8 cellular contexts compared by ENCODE assay signal in genomic region chr17:7330099-7331015, GRCh38. TPM values are rescaled to one million over a fixed set of nuclear protein-coding genes. Genes with fewer than 3 reads are reported as not detected.
A peak's percentile ranks its signal among the peaks of the same experiment; 100 is the strongest.
DNase-seq lines count a peak whose midpoint lies in the region; ATAC-seq and TF ChIP-seq lines count a peak whose summit lies in the region.

No MANE protein-coding gene starts in this region.

- H3K36me3 Mint-ChIP-seq in CD8-positive, alpha-beta T cell = peaks cover 32% of the 10 kb centered on the region
- no peaks in the 10 kb centered on the region for H3K36me3 Mint-ChIP-seq in nephron progenitor cell (ENCODE audit: low read depth)

- peak overlapping the region; percentile 98 for H3K4me3 Mint-ChIP-seq in CD8-positive, alpha-beta T cell
- H3K4me3 Mint-ChIP-seq in nephron progenitor cell = peak overlapping the region; percentile 99

- H3K9ac ChIP-seq in stomach smooth muscle (ENCODE audit: low read length in 2 of 2) = peak overlapping the region; percentile 82 to 86

- peak overlapping the region; percentile 100 for H3K4me3 ChIP-seq in CD8-positive, alpha-beta T cell (ENCODE audit: low read depth, low read length)
- H3K4me3 ChIP-seq in Panc1 (ENCODE audit: low read depth in 2 of 2, low read length in 2 of 2) = peak overlapping the region; percentile 81 to 90
- peak overlapping the region; percentile 97 for H3K4me3 ChIP-seq in fibroblast of the aortic adventitia (ENCODE audit: low read depth, low read length)
- H3K4me3 ChIP-seq in stomach smooth muscle (ENCODE audit: low read length in 2 of 2) = peak overlapping the region; percentile 96 to 100

- in situ Hi-C loops in Panc1 (cut with HindIII; ENCODE audit: low pct_unique_long_range_greater_than_20kb, low sequenced_read_pairs) = no loop called here

- H3K4me1 ChIP-seq in CD8-positive, alpha-beta T cell (ENCODE audit: insufficient read depth, low read length) = peaks cover 44% of the 10 kb centered on the region
- H3K4me1 ChIP-seq in Panc1 (ENCODE audit: control insufficient read depth, insufficient read depth, low read length) (peaks cover 7% of the 10 kb centered on the region), stomach smooth muscle (ENCODE audit: control insufficient read depth, insufficient read depth, low read length) (peaks cover 23% of the 10 kb centered on the region)

- BruUV-seq in Panc1 (replicated peaks; lab: Mats Ljungman, UMichigan) = no TSS peak

- no peak for TF ChIP-seq CTCF in CD8-positive, alpha-beta T cell (IDR thresholded peaks at IDR 0.05)
- no peak for TF ChIP-seq CTCF in Panc1 (IDR thresholded peaks at IDR 0.05)
- TF ChIP-seq CTCF in fibroblast of the aortic adventitia (IDR thresholded peaks at IDR 0.05; ENCODE audit: insufficient read depth, low read length) = no peak
- no peak for TF ChIP-seq CTCF in nephron progenitor cell (IDR thresholded peaks at IDR 0.05)

- peak; percentile 70 for ATAC-seq in CD8-positive, alpha-beta T cell
- ATAC-seq in GM19455 (IDR thresholded peaks at IDR 0.05; ENCODE audit: unreplicated experiment) = peak; percentile 33
- ATAC-seq in HG03571 (IDR thresholded peaks at IDR 0.05; ENCODE audit: unreplicated experiment) = peak; percentile 29
- ATAC-seq in Panc1 = peak; percentile 90

- CTCF ChIA-PET in CD8-positive, alpha-beta T cell (lab: Charles Lee) = interaction anchor here (0.6 to 3.6 kb wide), 10 partner anchors 12 to 230 kb away, joined by 3 to 21 read pairs (median 4); partner anchors contain the start of genes SLC2A4 and TMEM95
- CTCF ChIA-PET in Panc1 (lab: Charles Lee) = interaction anchor here (0.6 kb wide), 1 partner anchor 21 kb away, joined by 3 read pairs; no protein-coding TSS in a partner anchor

- peak; percentile 50 to 87 (median 73) for DNase-seq in CD8-positive, alpha-beta T cell
- DNase-seq in Panc1 (ENCODE audit: low read depth, low spot score) (no peak), fibroblast of the aortic adventitia (ENCODE audit: low read depth) (peak; percentile 71), nephron progenitor cell (peak; percentile 87)
- DNase-seq in activated T-helper 9 cell treated with anti-CD3 and anti-CD28 coated beads, Interleukin-2, amount 50 U/mL, for 16 hours (ENCODE audit: low read depth) = peak; percentile 71

- peak overlapping the region; percentile 80 for H3K27ac ChIP-seq in CD8-positive, alpha-beta T cell (ENCODE audit: low read depth, low read length)
- peak overlapping the region; percentile 89 for H3K27ac ChIP-seq in Panc1 (ENCODE audit: low read length)
- peak overlapping the region; percentile 85 for H3K27ac ChIP-seq in stomach smooth muscle (ENCODE audit: low read length)

- POLR2A ChIA-PET in CD8-positive, alpha-beta T cell (lab: Charles Lee) = interaction anchor here (0.6 to 2.2 kb wide), 22 partner anchors 11 to 356 kb away, joined by 3 to 20 read pairs (median 5); partner anchors contain the start of genes ACADVL, DLG4, EIF5A and FXR2
- POLR2A ChIA-PET in Panc1 (lab: Charles Lee) = interaction anchor here (1.1 kb wide), 1 partner anchor 17 kb away, joined by 5 read pairs; no protein-coding TSS in a partner anchor

- H3K27me3 ChIP-seq in CD8-positive, alpha-beta T cell (ENCODE audit: insufficient read depth, low read length) = no peaks in the 10 kb centered on the region
- H3K27me3 ChIP-seq in Panc1 (ENCODE audit: control insufficient read depth, insufficient read depth, low read length) = no peaks in the 10 kb centered on the region
- peaks cover 4 to 6% of the 10 kb centered on the region in 2 donors for H3K27me3 ChIP-seq in stomach smooth muscle (ENCODE audit: control insufficient read depth in 1 of 2, insufficient read depth in 2 of 2, low read length in 2 of 2)

- H3K9me3 ChIP-seq in CD8-positive, alpha-beta T cell (ENCODE audit: low read length) = no peaks in the 10 kb centered on the region
- H3K9me3 ChIP-seq in Panc1 (ENCODE audit: control insufficient read depth, insufficient read depth, low read depth, low read length) (no peaks in the 10 kb centered on the region), stomach smooth muscle (ENCODE audit: control insufficient read depth in 2 of 2, low read length in 2 of 2) (no peaks in the 10 kb centered on the region)

- no peaks in the 10 kb centered on the region for H3K9me3 Mint-ChIP-seq in CD8-positive, alpha-beta T cell
- no peaks in the 10 kb centered on the region for H3K9me3 Mint-ChIP-seq in nephron progenitor cell

- H3K4me1 Mint-ChIP-seq in CD8-positive, alpha-beta T cell (ENCODE audit: low read depth) = peaks cover 43% of the 10 kb centered on the region
- H3K4me1 Mint-ChIP-seq in nephron progenitor cell = peaks cover 49% of the 10 kb centered on the region

- H3K27ac Mint-ChIP-seq in CD8-positive, alpha-beta T cell = peak overlapping the region; percentile 96
- H3K27ac Mint-ChIP-seq in nephron progenitor cell = peak overlapping the region; percentile 97

- intact Hi-C loops in CD8-positive, alpha-beta T cell (cut with DNase I, micrococcal nuclease) = loop anchor here in 1 of 2 experiments (1.0 kb wide), 1 partner anchor 78 kb away; the partner anchor contains the start of gene ELP5
- intact Hi-C loops in Panc1 (cut with micrococcal nuclease; ENCODE audit: unreplicated experiment) = no loop called here

- no peaks in the 10 kb centered on the region for H3K27me3 Mint-ChIP-seq in CD8-positive, alpha-beta T cell (ENCODE audit: low read depth)
- peaks cover 4% of the 10 kb centered on the region for H3K27me3 Mint-ChIP-seq in nephron progenitor cell (ENCODE audit: low read depth, poor library complexity)

- no peaks in the 10 kb centered on the region for H3K36me3 ChIP-seq in CD8-positive, alpha-beta T cell (ENCODE audit: insufficient read depth, low read length)
- no peaks in the 10 kb centered on the region; the same call in 1 of the 2 replicates for H3K36me3 ChIP-seq in Panc1 (ENCODE audit: control insufficient read depth, insufficient read depth, low read length)
- peaks cover 4 to 6% of the 10 kb centered on the region in 2 donors for H3K36me3 ChIP-seq in stomach smooth muscle (ENCODE audit: control insufficient read depth in 2 of 2, insufficient read depth in 2 of 2, low read length in 2 of 2)

RNA-seq across cellular contexts. Expression of gene NEURL4, which starts 1.2 kb away (rescaled TPM):
- 10 to 100 TPM; 29.1 to 32.2 TPM for total RNA-seq in CD8-positive, alpha-beta T cell
- total RNA-seq in Panc1 (2021; ENCODE audit: unreplicated experiment) (58.9 TPM), fibroblast of the aortic adventitia (ENCODE audit: low replicate concordance) (17.4 and 17.7 TPM in 2 replicates)
- 53.8 TPM for polyA plus RNA-seq in Panc1 (2012; ENCODE audit: insufficient read length)

RNA-seq across cellular contexts. Expression of gene ACAP1, which starts 6.0 kb away (rescaled TPM):
- total RNA-seq in CD8-positive, alpha-beta T cell = 100 to 1,000 TPM; 432 to 451 TPM
- total RNA-seq in Panc1 (2021; ENCODE audit: unreplicated experiment) (2.7 TPM), fibroblast of the aortic adventitia (ENCODE audit: low replicate concordance) (0.72 TPM in 1 of 2 replicates, not detected in the other)
- 5.3 TPM for polyA plus RNA-seq in Panc1 (2012; ENCODE audit: insufficient read length)

RNA-seq across cellular contexts. Expression of gene GPS2, which starts 15.2 kb away (rescaled TPM):
- total RNA-seq in CD8-positive, alpha-beta T cell = 100 to 1,000 TPM; 128 to 132 TPM
- total RNA-seq in Panc1 (2021; ENCODE audit: unreplicated experiment) (96.6 TPM), fibroblast of the aortic adventitia (ENCODE audit: low replicate concordance) (28.4 and 69.1 TPM in 2 replicates)
- polyA plus RNA-seq in Panc1 (2012; ENCODE audit: insufficient read length) = 119 TPM

RNA-seq across cellular contexts. Expression of gene KCTD11, which starts 21.6 kb away (rescaled TPM):
- total RNA-seq in CD8-positive, alpha-beta T cell = 1 to 10 TPM; 1.4 to 1.8 TPM
- total RNA-seq in Panc1 (2021; ENCODE audit: unreplicated experiment) = 11.0 TPM
- 10.9 TPM for polyA plus RNA-seq in Panc1 (2012; ENCODE audit: insufficient read length)
- 6.1 and 6.9 TPM in 2 replicates for total RNA-seq in fibroblast of the aortic adventitia (ENCODE audit: low replicate concordance)

RNA-seq across cellular contexts. Expression of gene EIF5A, which starts 22.9 kb away (rescaled TPM):
- 100 to 1,000 TPM; 581 to 613 TPM for total RNA-seq in CD8-positive, alpha-beta T cell
- 728 TPM for total RNA-seq in Panc1 (2021; ENCODE audit: unreplicated experiment)
- polyA plus RNA-seq in Panc1 (2012; ENCODE audit: insufficient read length) = 878 TPM
- 78.3 and 1,006 TPM in 2 replicates for total RNA-seq in fibroblast of the aortic adventitia (ENCODE audit: low replicate concordance)

Comparison
In these comparisons a context has a peak if more than half of its experiments do, and no peak if none do; other contexts are left out.
1. ATAC-seq: peak in every context shown above with its lines; median percentile 90 in Panc1; 70 in CD8-positive, alpha-beta T cell; 33 in GM19455; 29 in HG03571.
2. RNA of gene ACAP1, which starts 6.0 kb away (total RNA-seq): 432 to 451 TPM in CD8-positive, alpha-beta T cell; 2.7 TPM in Panc1 (single experiment) and 0.72 TPM in fibroblast of the aortic adventitia; every median in the first group is over 100 times any median in the second.
3. Peak in every context shown above with its lines, with median percentiles within 50 percentile points of each other: H3K27ac ChIP-seq and H3K4me3 ChIP-seq.